Comparison of ENCODE assay signal across 8 cellular contexts in genomic region chr17:50096092-50096491, GRCh38. TPM values are rescaled to one million over a fixed set of nuclear protein-coding genes. Genes with fewer than 3 reads are reported as not detected.
DNase-seq lines count a peak whose midpoint lies in the region; ATAC-seq, FAIRE-seq and TF ChIP-seq lines count a peak whose summit lies in the region.

No MANE protein-coding gene starts in this region.

- H3K27ac Mint-ChIP-seq in activated B cell treated with CpG ODN at 0.5 μM for 24 hours = peak overlapping the region; percentile 94

- H3K9me3 ChIP-seq in DOHH2 (ENCODE audit: control insufficient read depth, insufficient read depth, low read length) = no peaks in the 10 kb centered on the region
- H3K9me3 ChIP-seq in heart left ventricle = no peaks in the 10 kb centered on the region

- H4K20me1 ChIP-seq in DOHH2 (ENCODE audit: control insufficient read depth, insufficient read depth, low read depth, low read length) = no peaks in the 10 kb centered on the region

- H3K4me3 Mint-ChIP-seq in activated B cell treated with CpG ODN at 0.5 μM for 24 hours = peak overlapping the region; percentile 96

- POLR2A ChIA-PET in activated B cell treated with CpG ODN at 0.5 μM for 24 hours (lab: Charles Lee) = no interaction called here

- peaks cover 28% of the 10 kb centered on the region for H3K4me1 Mint-ChIP-seq in activated B cell treated with CpG ODN at 0.5 μM for 24 hours

- H3K9me2 ChIP-seq in DOHH2 (replicated peaks; ENCODE audit: control insufficient read depth, low read length) = no peaks in the 10 kb centered on the region

- no peak for TF ChIP-seq POLR2A in heart left ventricle (IDR thresholded peaks at IDR 0.05)

- H3K4me3 ChIP-seq in DOHH2 (ENCODE audit: low read length) (peak overlapping the region; percentile 83), heart left ventricle (peak overlapping the region; percentile 63 to 97 (median 79)), rectal smooth muscle tissue (ENCODE audit: low read length) (peak overlapping the region; percentile 76)

- H3K36me3 ChIP-seq in DOHH2 (ENCODE audit: control insufficient read depth, low read length) (no peaks in the 10 kb centered on the region), heart left ventricle (peaks cover 0 to 40% (median 32%) of the 10 kb centered on the region in 9 donors), rectal smooth muscle tissue (ENCODE audit: control insufficient read depth, insufficient read depth, low read length) (peaks cover 6% of the 10 kb centered on the region)

- FAIRE-seq in GM19239 (lab: Jason Lieb, UNC) = no peak

- 16 to 23% (median 22%) methylated on average over 6 of the region's 6 CpGs for WGBS in heart left ventricle, 4 donors

- intact Hi-C loops in activated B cell treated with CpG ODN at 0.5 μM for 24 hours (cut with micrococcal nuclease) (loop anchor here (10.0 kb wide), 1 partner anchor 421 kb away; the partner anchor contains the start of gene SPOP), heart left ventricle (cut with DNase I) (loop anchor here in 5 of 10 donors (5.0 to 10.0 kb wide), 3 partner anchors 56 to 199 kb away; partner anchors contain the start of gene PPP1R9B (in 1 of the 5))

- H3K9me3 Mint-ChIP-seq in activated B cell treated with CpG ODN at 0.5 μM for 24 hours = no peaks in the 10 kb centered on the region

- DNase-seq in activated B cell treated with CpG ODN at 0.5 μM for 24 hours (no peak), heart left ventricle (peak in 3 of 5 donors; percentile 45 to 49 (median 47)), NCI-H524 (lab: John Stamatoyannopoulos, UW) (no peak), GM19239 (ENCODE audit: insufficient read length, low spot score) (no peak), midbrain (lab: John Stamatoyannopoulos, UW) (no peak)

- TF ChIP-seq CTCF in DOHH2 (IDR thresholded peaks at IDR 0.05; ENCODE audit: low read depth, low read length, poor library complexity, severe bottlenecking) (no peak), activated B cell treated with CpG ODN at 0.5 μM for 24 hours (IDR thresholded peaks at IDR 0.05) (no peak), heart left ventricle (IDR thresholded peaks at IDR 0.05) (no peak)

- H3K79me2 ChIP-seq in DOHH2 (ENCODE audit: control insufficient read depth, low read length) = peaks cover 5% of the 10 kb centered on the region

- H3K27me3 ChIP-seq in DOHH2 (ENCODE audit: control insufficient read depth, low read length) (no peaks in the 10 kb centered on the region), heart left ventricle (no peaks in the 10 kb centered on the region), rectal smooth muscle tissue (ENCODE audit: control insufficient read depth, insufficient read depth, low read length) (no peaks in the 10 kb centered on the region)

- H3K27ac ChIP-seq in DOHH2 (ENCODE audit: low read depth, low read length) (no peak overlapping the region), heart left ventricle (peak overlapping the region; percentile 84 to 97 (median 89)), rectal smooth muscle tissue (ENCODE audit: low read depth, low read length) (peak overlapping the region; percentile 86)

- H3K36me3 Mint-ChIP-seq in activated B cell treated with CpG ODN at 0.5 μM for 24 hours (ENCODE audit: low read depth) = peaks cover 39% of the 10 kb centered on the region

- H3K4me1 ChIP-seq in DOHH2 (ENCODE audit: control insufficient read depth, low read length) = peaks cover 20% of the 10 kb centered on the region
- H3K4me1 ChIP-seq in heart left ventricle = peaks cover 0 to 62% (median 32%) of the 10 kb centered on the region in 12 donors
- peaks cover 14% of the 10 kb centered on the region for H3K4me1 ChIP-seq in rectal smooth muscle tissue (ENCODE audit: control insufficient read depth, insufficient read depth, low read length)

- ATAC-seq in activated B cell treated with CpG ODN at 0.5 μM for 24 hours (ENCODE audit: low read depth) (no peak), heart left ventricle (peak in 2 of 4 donors; percentile 3 to 4), GM21515 (IDR thresholded peaks at IDR 0.05; ENCODE audit: unreplicated experiment) (no peak)

- H3K4me2 ChIP-seq in DOHH2 (ENCODE audit: low read length) = peak overlapping the region; percentile 99

- H3K27me3 Mint-ChIP-seq in activated B cell treated with CpG ODN at 0.5 μM for 24 hours = no peaks in the 10 kb centered on the region

- H3F3A ChIP-seq in DOHH2 (ENCODE audit: control insufficient read depth, insufficient read depth) = no peaks in the 10 kb centered on the region

- H3K9ac ChIP-seq in rectal smooth muscle tissue (ENCODE audit: low read length) = peak overlapping the region; percentile 86

- CTCF ChIA-PET in activated B cell treated with CpG ODN at 0.5 μM for 24 hours (lab: Charles Lee) = interaction anchor here (1.0 to 1.8 kb wide), 4 partner anchors 8 to 201 kb away, joined by 3 to 5 read pairs (median 3); no protein-coding TSS in a partner anchor

RNA-seq across cellular contexts. Expression of gene PDK2, which starts 0.9 kb away (rescaled TPM):
- 15.9 and 16.2 TPM in 2 replicates for total RNA-seq in activated B cell treated with CpG ODN at 0.5 μM for 24 hours
- 100 to 1,000 TPM; 142 to 490 (median 200) TPM for total RNA-seq in heart left ventricle
- 100 to 1,000 TPM; 125 to 173 TPM for polyA plus RNA-seq in heart left ventricle

RNA-seq across cellular contexts. Expression of gene SAMD14, which starts 33.9 kb away (rescaled TPM):
- total RNA-seq in activated B cell treated with CpG ODN at 0.5 μM for 24 hours = 4.7 and 4.9 TPM in 2 replicates
- total RNA-seq in heart left ventricle = 1 to 10 TPM in 7 of 9 donors, under 1 TPM in 2; 0.44 to 3.9 (median 1.2) TPM
- polyA plus RNA-seq in heart left ventricle = 1 to 10 TPM in 1 of 2 donors, under 1 TPM in 1; 0.72 to 2.8 TPM

RNA-seq across cellular contexts. Expression of gene ITGA3, which starts 40.2 kb away (rescaled TPM):
- total RNA-seq in activated B cell treated with CpG ODN at 0.5 μM for 24 hours (7.7 and 9.8 TPM in 2 replicates), heart left ventricle (10 to 100 TPM; 18.4 to 71.2 (median 23.6) TPM)
- 10 to 100 TPM; 16.8 to 72.9 TPM for polyA plus RNA-seq in heart left ventricle

RNA-seq across cellular contexts. Expression of gene PPP1R9B, which starts 54.4 kb away (rescaled TPM):
- total RNA-seq in activated B cell treated with CpG ODN at 0.5 μM for 24 hours = 300 and 313 TPM in 2 replicates
- 10 to 100 TPM; 17.0 to 55.9 (median 31.3) TPM for total RNA-seq in heart left ventricle
- polyA plus RNA-seq in heart left ventricle = 10 to 100 TPM; 30.4 to 33.4 TPM

Comparison
In these comparisons a context has a peak if more than half of its experiments do, and no peak if none do; other contexts are left out.
1. DNase-seq: peak in heart left ventricle (3 of 5); none in activated B cell treated with CpG ODN at 0.5 μM for 24 hours (single experiment), NCI-H524 (0 of 2), GM19239 (single experiment) and midbrain (single experiment).
2. Peak in every context shown above with its lines, with median percentiles within 50 percentile points of each other: H3K4me3 ChIP-seq.